1 cellular context compared by ENCODE assay signal in the genomic region with DNA sequence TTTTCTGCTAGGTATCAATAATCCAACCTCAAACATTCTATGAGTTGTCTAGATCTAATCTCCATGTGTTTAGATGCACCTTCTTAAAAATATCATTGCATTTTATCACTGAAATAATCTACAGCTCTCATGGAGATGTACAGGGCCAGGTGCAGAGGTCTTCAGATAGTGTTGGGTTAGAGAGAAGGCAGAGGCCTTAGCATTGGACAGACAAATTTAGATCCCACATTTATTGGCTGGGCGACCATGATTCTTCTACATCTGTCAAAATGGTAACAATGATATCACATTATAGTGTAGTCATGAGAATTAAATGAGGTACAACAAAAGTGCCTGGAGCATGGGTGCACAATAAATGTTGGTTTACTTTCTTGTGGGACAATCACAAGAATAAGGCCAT.
TF ChIP-seq lines count a peak whose summit lies in the region.

No MANE protein-coding gene starts in this region.

TF ChIP-seq in GM12878, 131 proteins besides CTCF, POLR2A, EP300 and RAD21:
- TF ChIP-seq SREBF2 (IDR thresholded peaks at IDR 0.05; ENCODE audit: low read length) (no peak), IRF4 (IDR thresholded peaks at IDR 0.05; ENCODE audit: low read depth, low read length) (no peak), TBL1XR1 (IDR thresholded peaks at IDR 0.05; ENCODE audit: low read depth, low read length) (no peak), HDAC6 (IDR thresholded peaks at IDR 0.05; ENCODE audit: unreplicated experiment) (no peak), CBX5 (IDR thresholded peaks at IDR 0.05; ENCODE audit: low read depth) (no peak), KDM1A (IDR thresholded peaks at IDR 0.05; ENCODE audit: borderline replicate concordance) (no peak)
TF ChIP-seq in GM12878: peak in this region for 0.
